In the genomic region with DNA sequence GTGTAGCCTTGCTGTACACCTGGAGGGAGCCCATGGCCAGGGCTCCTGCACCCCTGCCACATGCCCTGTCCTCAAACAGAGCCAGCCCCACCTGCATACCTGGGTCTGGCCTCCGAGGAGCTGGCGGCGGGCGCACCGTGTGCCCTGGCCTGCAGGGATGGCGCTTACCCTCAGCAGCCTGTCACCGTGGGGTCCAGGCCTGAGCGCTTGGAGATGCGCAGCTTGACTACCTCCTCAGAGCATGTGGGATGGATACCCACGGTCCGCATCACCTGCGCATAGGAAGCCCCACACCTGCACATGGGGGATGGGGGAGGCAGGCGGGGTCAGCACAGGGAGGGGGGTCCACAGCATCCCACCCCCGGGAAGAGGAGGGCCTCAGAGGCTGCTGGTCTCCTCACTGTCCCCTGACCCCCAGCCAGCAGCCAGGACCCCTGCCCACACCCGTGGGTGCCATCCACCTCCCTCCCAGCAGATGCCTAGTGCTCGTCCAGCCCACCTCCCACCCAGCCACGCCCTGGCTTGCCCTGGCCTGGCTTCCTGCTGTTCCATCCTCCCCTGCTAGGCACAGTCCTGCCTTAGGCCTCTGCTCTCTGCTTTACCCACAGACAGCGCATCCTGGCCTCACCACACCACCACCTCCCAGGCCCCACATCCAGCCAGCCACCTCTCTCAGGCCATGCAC, we compare ENCODE assay signal across 15 cellular contexts. TPM values are rescaled to one million over a fixed set of nuclear protein-coding genes. Genes with fewer than 3 reads are reported as not detected.
DNase-seq lines count a peak whose midpoint lies in the region; ATAC-seq and TF ChIP-seq lines count a peak whose summit lies in the region.
"Had no signal": no experiment of that assay in that cellular context is flagged by ENCODE, and none has a peak within 500 bp of the region (broad histone marks: within the 10 kb centered on the region; RNA-seq: fewer than 3 reads in every experiment).

No MANE protein-coding gene starts in this region.

- no peaks in the 10 kb centered on the region for H3K9me3 Mint-ChIP-seq in activated naive CD4-positive, alpha-beta T cell treated with anti-CD3 and anti-CD28 coated beads, Interleukin-2, amount 10 ng/mL, durations not matched to agents 7 days and 5 days
- no peaks in the 10 kb centered on the region for H3K9me3 Mint-ChIP-seq in WTC11
- H3K9me3 Mint-ChIP-seq: activated CD4-positive, alpha-beta memory T cell treated with anti-CD3 and anti-CD28 coated beads for 36 hours had no signal

- peak overlapping the region; percentile 12 for H3K27ac Mint-ChIP-seq in activated naive CD4-positive, alpha-beta T cell treated with anti-CD3 and anti-CD28 coated beads, Interleukin-2, amount 10 ng/mL, durations not matched to agents 7 days and 5 days
- H3K27ac Mint-ChIP-seq in WTC11 = 0 out of 2 replicates have a peak overlapping the region, but pooled peaks have one; percentile 19
- H3K27ac Mint-ChIP-seq: activated CD4-positive, alpha-beta memory T cell treated with anti-CD3 and anti-CD28 coated beads for 36 hours; activated naive CD8-positive, alpha-beta T cell had no signal

- ATAC-seq in WTC11 (no peak), left lobe of liver (no peak), HG02970 (IDR thresholded peaks at IDR 0.05; ENCODE audit: low FRiP score, unreplicated experiment) (no peak)

- TF ChIP-seq CTCF in WTC11 (IDR thresholded peaks at IDR 0.05) (no peak), tibial artery (IDR thresholded peaks at IDR 0.05) (no peak)

- H3K9me3 ChIP-seq in tibial artery = no peaks in the 10 kb centered on the region
- H3K9me3 ChIP-seq: esophagus squamous epithelium, neutrophil had no signal

- H3K4me1 Mint-ChIP-seq in activated naive CD4-positive, alpha-beta T cell treated with anti-CD3 and anti-CD28 coated beads, Interleukin-2, amount 10 ng/mL, durations not matched to agents 7 days and 5 days = peaks cover 13% of the 10 kb centered on the region
- peaks cover 25% of the 10 kb centered on the region for H3K4me1 Mint-ChIP-seq in WTC11

- intact Hi-C loops in tibial artery (cut with DNase I; ENCODE audit: low total_unique reads) = no loop called here

- H3K27ac ChIP-seq in tibial artery = no peak overlapping the region
- H3K27ac ChIP-seq: neutrophil had no signal

- CTCF ChIA-PET in activated naive CD4-positive, alpha-beta T cell treated with anti-CD3 and anti-CD28 coated beads, Interleukin-2, amount 10 ng/mL, durations not matched to agents 7 days and 5 days (lab: Charles Lee) = no interaction called here
- CTCF ChIA-PET in WTC11 (lab: Charles Lee) = interaction anchor here (0.6 kb wide), 1 partner anchor 79 kb away, joined by 4 read pairs; no protein-coding TSS in a partner anchor

- H3K27me3 ChIP-seq in tibial artery = no peaks in the 10 kb centered on the region
- H3K27me3 ChIP-seq: esophagus squamous epithelium, neutrophil had no signal

- H3K4me3 Mint-ChIP-seq in activated naive CD4-positive, alpha-beta T cell treated with anti-CD3 and anti-CD28 coated beads, Interleukin-2, amount 10 ng/mL, durations not matched to agents 7 days and 5 days = no peak overlapping the region
- no peak overlapping the region for H3K4me3 Mint-ChIP-seq in WTC11
- H3K4me3 Mint-ChIP-seq: activated CD4-positive, alpha-beta memory T cell treated with anti-CD3 and anti-CD28 coated beads for 36 hours; activated naive CD8-positive, alpha-beta T cell had no signal

- peaks cover 0 to 55% (median 18%) of the 10 kb centered on the region in 3 donors for H3K36me3 ChIP-seq in tibial artery

- H3K4me1 ChIP-seq in tibial artery = peaks cover 0 to 34% (median 28%) of the 10 kb centered on the region in 4 donors

- DNase-seq in activated naive CD4-positive, alpha-beta T cell treated with anti-CD3 and anti-CD28 coated beads, Interleukin-2, amount 10 ng/mL, durations not matched to agents 7 days and 5 days = no peak
- no peak for DNase-seq in activated naive CD4-positive, alpha-beta T cell (lab: John Stamatoyannopoulos, UW)
- DNase-seq in WTC11 (ENCODE audit: low spot score) (peak; percentile 9), left lobe of liver (ENCODE audit: low spot score) (peak; percentile 42), tibial artery (peak; percentile 11 to 56), anterior cingulate cortex (lab: John Stamatoyannopoulos, UW) (no peak), COLO668 (lab: John Stamatoyannopoulos, UW; ENCODE audit: unreplicated experiment) (no peak)
- DNase-seq: activated CD4-positive, alpha-beta memory T cell treated with anti-CD3 and anti-CD28 coated beads for 36 hours; esophagus squamous epithelium; NCI-H2029; NCI-H748 treated with DMSO at 0.1 percent for 48 hours had no signal

- POLR2A ChIA-PET in WTC11 (lab: Charles Lee) = no interaction called here

- no peak overlapping the region for H3K4me3 ChIP-seq in tibial artery
- H3K4me3 ChIP-seq: esophagus squamous epithelium, lung had no signal

- no peaks in the 10 kb centered on the region for H3K27me3 Mint-ChIP-seq in activated naive CD4-positive, alpha-beta T cell treated with anti-CD3 and anti-CD28 coated beads, Interleukin-2, amount 10 ng/mL, durations not matched to agents 7 days and 5 days
- H3K27me3 Mint-ChIP-seq in WTC11 (ENCODE audit: low read depth) = no peaks in the 10 kb centered on the region; the same call in 1 of the 2 replicates
- H3K27me3 Mint-ChIP-seq: activated CD4-positive, alpha-beta memory T cell treated with anti-CD3 and anti-CD28 coated beads for 36 hours; activated naive CD8-positive, alpha-beta T cell had no signal

- no peaks in the 10 kb centered on the region for H3K36me3 Mint-ChIP-seq in activated naive CD4-positive, alpha-beta T cell treated with anti-CD3 and anti-CD28 coated beads, Interleukin-2, amount 10 ng/mL, durations not matched to agents 7 days and 5 days
- no peaks in the 10 kb centered on the region for H3K36me3 Mint-ChIP-seq in WTC11
- H3K36me3 Mint-ChIP-seq: activated CD4-positive, alpha-beta memory T cell treated with anti-CD3 and anti-CD28 coated beads for 36 hours; activated naive CD8-positive, alpha-beta T cell had no signal

TF ChIP-seq in WTC11, 78 proteins besides CTCF, POLR2A, EP300 and RAD21 (continues in another document):
- TF ChIP-seq SMAD3 (CRISPR knock-in tag; IDR thresholded peaks at IDR 0.05; ENCODE audit: borderline replicate concordance) (no peak), ZNF425 (CRISPR knock-in tag; conservative IDR thresholded peaks at IDR 0.05) (no peak), ZNF263 (CRISPR knock-in tag; IDR thresholded peaks at IDR 0.05; ENCODE audit: low read depth) (no peak), ZBTB43 (CRISPR knock-in tag; IDR thresholded peaks at IDR 0.05) (no peak), USF1 (CRISPR knock-in tag; IDR thresholded peaks at IDR 0.05) (no peak)
- TF ChIP-seq, protein P1, sequence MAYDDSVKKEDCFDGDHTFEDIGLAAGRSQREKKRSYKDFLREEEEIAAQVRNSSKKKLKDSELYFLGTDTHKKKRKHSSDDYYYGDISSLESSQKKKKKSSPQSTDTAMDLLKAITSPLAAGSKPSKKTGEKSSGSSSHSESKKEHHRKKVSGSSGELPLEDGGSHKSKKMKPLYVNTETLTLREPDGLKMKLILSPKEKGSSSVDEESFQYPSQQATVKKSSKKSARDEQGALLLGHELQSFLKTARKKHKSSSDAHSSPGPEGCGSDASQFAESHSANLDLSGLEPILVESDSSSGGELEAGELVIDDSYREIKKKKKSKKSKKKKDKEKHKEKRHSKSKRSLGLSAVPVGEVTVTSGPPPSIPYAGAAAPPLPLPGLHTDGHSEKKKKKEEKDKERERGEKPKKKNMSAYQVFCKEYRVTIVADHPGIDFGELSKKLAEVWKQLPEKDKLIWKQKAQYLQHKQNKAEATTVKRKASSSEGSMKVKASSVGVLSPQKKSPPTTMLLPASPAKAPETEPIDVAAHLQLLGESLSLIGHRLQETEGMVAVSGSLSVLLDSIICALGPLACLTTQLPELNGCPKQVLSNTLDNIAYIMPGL (CRISPR knock-in tag; IDR thresholded peaks at IDR 0.05) = no peak

RNA-seq across cellular contexts. Expression of gene GNB1L, which starts 22.4 kb away (rescaled TPM):
- total RNA-seq in WTC11 (2021) = 18.0 to 21.7 TPM (median 19.4 TPM) in 3 replicates
- total RNA-seq in left lobe of liver = 4.3 TPM

RNA-seq across cellular contexts. Expression of gene RTL10, which starts 22.4 kb away (rescaled TPM):
- total RNA-seq in WTC11 (2021) = 19.2 to 21.5 TPM (median 20.6 TPM) in 3 replicates
- total RNA-seq in left lobe of liver = 9.4 TPM

Comparison
In these comparisons a context has a peak if more than half of its experiments do, and no peak if none do; other contexts are left out.
1. DNase-seq: peak in WTC11 (single experiment), left lobe of liver (single experiment) and tibial artery (2 of 2); none in activated naive CD4-positive, alpha-beta T cell treated with anti-CD3 and anti-CD28 coated beads, Interleukin-2, amount 10 ng/mL, durations not matched to agents 7 days and 5 days (single experiment), activated naive CD4-positive, alpha-beta T cell (0 of 4), anterior cingulate cortex (0 of 58) and COLO668 (single experiment).